ENCODE assay signal across 9 cellular contexts in genomic region chr17:75526555-75527270, GRCh38. TPM values are rescaled to one million over a fixed set of nuclear protein-coding genes. Genes with fewer than 3 reads are reported as not detected.
DNase-seq lines count a peak whose midpoint lies in the region; ATAC-seq and TF ChIP-seq lines count a peak whose summit lies in the region.
"Had no signal": no experiment of that assay in that cellular context is flagged by ENCODE, and none has a peak within 500 bp of the region (broad histone marks: within the 10 kb centered on the region; RNA-seq: fewer than 3 reads in every experiment).

No MANE protein-coding gene starts in this region.

- H4K8ac ChIP-seq in IMR-90 (ENCODE audit: low read depth in 2 of 2, low read length in 2 of 2), result no peak overlapping the region

- H3K18ac ChIP-seq in IMR-90 (ENCODE audit: low read depth, low read length), result no peak overlapping the region

- H2BK5ac ChIP-seq in IMR-90 (ENCODE audit: low read depth, low read length, poor library complexity, severe bottlenecking), result no peak overlapping the region

- BruUV-seq in A673 (replicated peaks; lab: Mats Ljungman, UMichigan) (no TSS peak), IMR-90 (replicated peaks; lab: Mats Ljungman, UMichigan) (no TSS peak)

- POLR2A ChIA-PET in A673 (lab: Charles Lee; ENCODE audit: low non-redundant PET), result no interaction called here
- POLR2A ChIA-PET in IMR-90 (lab: Charles Lee; ENCODE audit: unreplicated experiment), result no interaction called here

- no peak overlapping the region for H2BK15ac ChIP-seq in IMR-90 (ENCODE audit: low read depth, low read length)

- no peak overlapping the region for H2AK5ac ChIP-seq in IMR-90 (ENCODE audit: low read depth, low read length)

- DNase-seq in A673 (ENCODE audit: low spot score), result no peak
- DNase-seq in IMR-90, result no peak
- no peak for DNase-seq in coronary artery (ENCODE audit: low spot score)
- peak; percentile 42 for DNase-seq in mucosa of gallbladder (ENCODE audit: low spot score)
- DNase-seq in AML-193 (lab: John Stamatoyannopoulos, UW), result no peak
- DNase-seq in NCI-H2196 treated with DMSO at 0.1 percent for 48 hours (lab: John Stamatoyannopoulos, UW; ENCODE audit: unreplicated experiment), result no peak
- DNase-seq: NCI-H2081 treated with DMSO at 0.1 percent for 48 hours had no signal

- TF ChIP-seq POLR2A in IMR-90 (IDR thresholded peaks at IDR 0.05; ENCODE audit: low read depth, low read length) (no peak), GM18505 (IDR thresholded peaks at IDR 0.05; ENCODE audit: borderline replicate concordance, extremely low read depth, insufficient read depth, insufficient read length) (no peak)

- H2BK120ac ChIP-seq in IMR-90 (ENCODE audit: low read depth, low read length), result no peak overlapping the region

- no peak for TF ChIP-seq RAD21 in IMR-90 (IDR thresholded peaks at IDR 0.05; ENCODE audit: low read length)

- no peak overlapping the region for H3K9ac ChIP-seq in IMR-90 (ENCODE audit: low read depth, low read length)

- H3K4me1 ChIP-seq in A673 (ENCODE audit: insufficient read depth, low read length, poor library complexity, severe bottlenecking), result peaks cover 12% of the 10 kb centered on the region
- no peaks in the 10 kb centered on the region for H3K4me1 ChIP-seq in IMR-90 (ENCODE audit: control insufficient read depth, insufficient read depth, low read length)

- no peaks in the 10 kb centered on the region for H3K9me3 ChIP-seq in A673 (ENCODE audit: low read depth, low read length, poor library complexity, severe bottlenecking)
- H3K9me3 ChIP-seq in IMR-90 (ENCODE audit: control insufficient read depth, insufficient read depth, low read length), result no peaks in the 10 kb centered on the region

- peaks cover 5% of the 10 kb centered on the region for H3K36me3 ChIP-seq in A673 (ENCODE audit: insufficient read depth, low read length, poor library complexity, severe bottlenecking)
- peaks cover 3% of the 10 kb centered on the region; the same call in 1 of the 2 replicates for H3K36me3 ChIP-seq in IMR-90 (ENCODE audit: control insufficient read depth, insufficient read depth, low read length)

- no peak overlapping the region for H3K56ac ChIP-seq in IMR-90 (ENCODE audit: extremely low read depth, insufficient read depth, low read length)

- H2BK20ac ChIP-seq in IMR-90 (ENCODE audit: low read depth, low read length), result no peak overlapping the region

- 0 out of 2 replicates have a peak overlapping the region, but pooled peaks have one; percentile 73 for H3K23ac ChIP-seq in IMR-90 (ENCODE audit: low read depth, low read length)

- no peak overlapping the region for H4K91ac ChIP-seq in IMR-90 (ENCODE audit: insufficient read depth, low read depth, low read length)

- no peaks in the 10 kb centered on the region for H3K79me1 ChIP-seq in IMR-90 (ENCODE audit: low read depth in 1 of 2, low read length in 2 of 2)

- TF ChIP-seq CTCF in A673 (conservative IDR thresholded peaks at IDR 0.05; ENCODE audit: low read depth, low read length) (no peak), IMR-90 (conservative IDR thresholded peaks at IDR 0.05; ENCODE audit: low read depth, low read length) (no peak), coronary artery (IDR thresholded peaks at IDR 0.05) (no peak)

- in situ Hi-C loops in IMR-90 (cut with MboI; ENCODE audit: low sequenced_read_pairs), result no loop called here

- intact Hi-C loops in A673 (cut with micrococcal nuclease; ENCODE audit: unreplicated experiment), result no loop called here
- intact Hi-C loops in IMR-90 (cut with micrococcal nuclease), result no loop called here

- 0 out of 2 replicates have a peak, but pooled peaks cover 14% of the 10 kb centered on the region for H4K20me1 ChIP-seq in IMR-90 (ENCODE audit: insufficient read depth, low read length)

- CTCF ChIA-PET in A673 (lab: Charles Lee), result no interaction called here
- CTCF ChIA-PET in IMR-90 (lab: Yijun Ruan, JAX), result interaction anchor here (0.6 kb wide), 1 partner anchor 99 kb away, joined by 3 read pairs; no protein-coding TSS in a partner anchor

- no peak overlapping the region for H3K4me2 ChIP-seq in IMR-90 (ENCODE audit: low read depth, low read length)

- H3K27me3 ChIP-seq in A673 (replicated peaks; ENCODE audit: insufficient read depth, low read depth, low read length, poor library complexity) (no peaks in the 10 kb centered on the region), IMR-90 (ENCODE audit: control insufficient read depth, insufficient read depth, low read length) (peaks cover 24% of the 10 kb centered on the region)

- no peak overlapping the region for H3K14ac ChIP-seq in IMR-90 (replicated peaks; ENCODE audit: low read depth, low read length)

- dilution Hi-C loops in IMR-90 (cut with HindIII; ENCODE audit: low sequenced_read_pairs, unreplicated experiment), result no loop called here

- H3K4me3 ChIP-seq in A673 (ENCODE audit: low read depth, low read length, poor library complexity, severe bottlenecking) (peak overlapping the region; percentile 83), IMR-90 (ENCODE audit: insufficient read depth, low read depth, low read length) (no peak overlapping the region), coronary artery (peak overlapping the region; percentile 83)

- no peak overlapping the region for H3K4ac ChIP-seq in IMR-90 (ENCODE audit: low read depth, low read length)

- H2AFZ ChIP-seq in IMR-90 (replicated peaks; ENCODE audit: low read length, poor library complexity), result no peak overlapping the region

- H3K9me1 ChIP-seq in IMR-90 (ENCODE audit: insufficient read depth, low read length), result no peaks in the 10 kb centered on the region

- H2AK9ac ChIP-seq in IMR-90 (replicated peaks; ENCODE audit: low read depth, low read length, poor library complexity), result peak overlapping the region; percentile 50

- no peak overlapping the region for H3K27ac ChIP-seq in A673 (ENCODE audit: low read depth, low read length, poor library complexity, severe bottlenecking)
- no peak overlapping the region for H3K27ac ChIP-seq in IMR-90 (ENCODE audit: insufficient read depth, low read length)
- H3K27ac ChIP-seq in coronary artery, result no peak overlapping the region

- WGBS in IMR-90 (ENCODE audit: extremely low coverage in 2 of 2, insufficient read length in 1 of 2), 2 experiments, result 50% methylated on average over 4 of the region's 13 CpGs; no CpG with 5 or more reads in 1 of the 2 experiments

- H4K5ac ChIP-seq in IMR-90 (ENCODE audit: low read depth, low read length), result no peak overlapping the region

- no peak for ATAC-seq in IMR-90 (ENCODE audit: low read depth)
- ATAC-seq in GM21367 (IDR thresholded peaks at IDR 0.05; ENCODE audit: unreplicated experiment), result no peak
- ATAC-seq in GM18505 (IDR thresholded peaks at IDR 0.05; ENCODE audit: unreplicated experiment), result no peak

TF ChIP-seq in IMR-90, 13 proteins besides CTCF, POLR2A, EP300 and RAD21:
- TF ChIP-seq MXI1 (IDR thresholded peaks at IDR 0.05; ENCODE audit: borderline replicate concordance, low read depth, low read length), result no peak
- no peak for TF ChIP-seq RCOR1 (IDR thresholded peaks at IDR 0.05; ENCODE audit: insufficient replicate concordance, low read length)
- no peak for TF ChIP-seq MAFK (IDR thresholded peaks at IDR 0.05; ENCODE audit: low read depth, low read length)
- no peak for TF ChIP-seq SMC3 (IDR thresholded peaks at IDR 0.05; ENCODE audit: low read depth, low read length)
- no peak for TF ChIP-seq FOS (IDR thresholded peaks at IDR 0.05; ENCODE audit: low read depth, low read length)
- no peak for TF ChIP-seq USF2 (IDR thresholded peaks at IDR 0.05; ENCODE audit: low read depth, low read length)
- TF ChIP-seq ELK1 (IDR thresholded peaks at IDR 0.05; ENCODE audit: borderline replicate concordance, low read depth, low read length), result no peak
- TF ChIP-seq RFX5 (IDR thresholded peaks at IDR 0.05; ENCODE audit: low read depth, low read length), result no peak
- no peak for TF ChIP-seq MAZ (IDR thresholded peaks at IDR 0.05; ENCODE audit: borderline replicate concordance, low read depth, low read length)
- no peak for TF ChIP-seq NFE2L2 (IDR thresholded peaks at IDR 0.05; ENCODE audit: low read depth, low read length)
- no peak for TF ChIP-seq CEBPB (IDR thresholded peaks at IDR 0.05; ENCODE audit: low read depth, low read length)
- TF ChIP-seq CHD1 (IDR thresholded peaks at IDR 0.05; ENCODE audit: low read depth, low read length), result no peak
- no peak for TF ChIP-seq BHLHE40 (IDR thresholded peaks at IDR 0.05; ENCODE audit: low read depth, low read length)

RNA-seq across cellular contexts. Expression of gene LLGL2, which starts 1.2 kb away (rescaled TPM):
- total RNA-seq in A673 (2021), result 10.8 and 14.4 TPM in 2 replicates
- 0.54 and 0.56 TPM in 2 replicates for total RNA-seq in IMR-90 (2012; rRNA removed)
- polyA plus RNA-seq in IMR-90 (2012; rRNA removed), result 0.53 and 0.72 TPM in 2 replicates
- polyA plus RNA-seq in IMR-90 (2012; cell fraction: cytosol; rRNA removed), result 1.2 and 1.6 TPM in 2 replicates
- 2.0 and 4.5 TPM in 2 replicates for polyA plus RNA-seq in IMR-90 (2012; cell fraction: nucleus; rRNA removed; ENCODE audit: low replicate concordance)
- total RNA-seq in mucosa of gallbladder, result 477 TPM

RNA-seq across cellular contexts. Expression of gene TSEN54, which starts 10.4 kb away (rescaled TPM):
- total RNA-seq in A673 (2021) (36.5 and 36.6 TPM in 2 replicates), IMR-90 (2012; rRNA removed) (6.4 and 7.2 TPM in 2 replicates), mucosa of gallbladder (158 TPM)
- 14.9 and 16.2 TPM in 2 replicates for polyA plus RNA-seq in IMR-90 (2012; rRNA removed)
- polyA plus RNA-seq in IMR-90 (2012; cell fraction: cytosol; rRNA removed), result 9.8 and 14.7 TPM in 2 replicates
- polyA plus RNA-seq in IMR-90 (2012; cell fraction: nucleus; rRNA removed; ENCODE audit: low replicate concordance), result 37.4 and 62.8 TPM in 2 replicates

RNA-seq across cellular contexts. Expression of gene CASKIN2, which starts 11.4 kb away (rescaled TPM):
- total RNA-seq in A673 (2021) (32.6 and 32.7 TPM in 2 replicates), IMR-90 (2012; rRNA removed) (2.2 and 2.9 TPM in 2 replicates), mucosa of gallbladder (74.7 TPM)
- 6.9 and 7.5 TPM in 2 replicates for polyA plus RNA-seq in IMR-90 (2012; rRNA removed)
- 4.7 and 6.3 TPM in 2 replicates for polyA plus RNA-seq in IMR-90 (2012; cell fraction: cytosol; rRNA removed)
- 17.2 and 50.6 TPM in 2 replicates for polyA plus RNA-seq in IMR-90 (2012; cell fraction: nucleus; rRNA removed; ENCODE audit: low replicate concordance)

Comparison
In these comparisons a context has a peak if more than half of its experiments do, and no peak if none do; other contexts are left out.
1. RNA of gene LLGL2, which starts 1.2 kb away (total RNA-seq): 477 TPM in mucosa of gallbladder (single experiment); 10.8 to 14.4 TPM in A673 and 0.54 to 0.56 TPM in IMR-90; every median in the first group is over 10 times any median in the second.